In the genomic region with DNA sequence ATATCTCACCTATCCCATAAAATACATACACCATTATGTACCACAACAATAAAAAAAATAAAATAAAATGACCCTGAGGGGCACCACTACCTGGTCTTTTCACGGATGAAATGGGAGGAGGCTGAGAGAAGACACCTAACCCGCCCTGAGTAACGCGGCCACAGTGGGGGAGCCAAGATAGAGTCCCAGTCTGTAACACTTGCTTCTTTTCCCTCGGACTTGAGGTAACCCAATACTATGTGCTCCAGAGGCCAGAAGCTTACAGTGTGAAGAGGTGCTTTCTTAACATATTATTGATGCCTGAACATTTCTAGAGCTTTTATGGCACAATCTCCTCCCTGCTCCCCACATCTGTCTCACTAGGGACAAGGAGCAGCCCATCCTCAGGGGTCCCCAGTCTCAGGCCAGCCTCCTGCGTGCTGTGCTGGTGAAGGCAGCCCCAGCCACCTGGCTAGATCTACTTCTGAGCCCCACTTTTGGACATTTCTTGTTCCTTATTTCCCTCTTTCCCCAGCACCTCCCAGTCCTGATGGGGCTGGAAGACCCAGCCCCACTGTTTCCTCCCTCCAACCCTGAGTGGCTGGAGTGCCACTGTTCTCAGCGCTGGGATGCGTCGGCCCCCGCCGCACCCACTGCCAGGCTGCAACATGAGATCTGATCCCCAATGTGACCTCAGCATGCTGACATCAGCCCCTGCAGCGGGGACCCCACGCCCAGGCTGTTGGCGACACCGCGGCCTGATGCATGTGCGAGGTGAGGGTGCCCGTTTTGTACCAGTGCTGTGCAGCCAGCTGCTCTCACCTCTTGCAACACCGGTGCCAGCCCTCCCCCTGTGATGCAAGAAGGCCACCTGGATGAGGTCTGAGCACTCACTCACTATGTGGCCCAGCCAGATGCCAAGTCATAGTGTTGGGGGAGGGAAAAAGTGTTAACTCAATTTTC, we compare ENCODE assay signal across 20 cellular contexts.
DNase-seq lines count a peak whose midpoint lies in the region; ATAC-seq and TF ChIP-seq lines count a peak whose summit lies in the region.
"Had no signal": no experiment of that assay in that cellular context is flagged by ENCODE, and none has a peak within 500 bp of the region (broad histone marks: within the 10 kb centered on the region; RNA-seq: fewer than 3 reads in every experiment).

No MANE protein-coding gene starts in this region.

- H3K9me3 ChIP-seq in RWPE2 (ENCODE audit: severe bottlenecking), result no peaks in the 10 kb centered on the region
- H3K9me3 ChIP-seq in upper lobe of left lung, result no peaks in the 10 kb centered on the region
- H3K9me3 ChIP-seq: esophagus squamous epithelium, heart left ventricle had no signal

- no peak overlapping the region for H3K27ac Mint-ChIP-seq in endothelial cell (ENCODE audit: unreplicated experiment)
- H3K27ac Mint-ChIP-seq: CD8-positive, alpha-beta T cell; dendritic cell treated with granulocyte-macrophage colony-stimulating factor and Interleukin-4, amounts not matched to agents 40 ng/mL and 50 ng/mL, for 4 days; T-helper 17 cell had no signal

- peaks cover 4% of the 10 kb centered on the region for H3K27me3 Mint-ChIP-seq in endothelial cell (ENCODE audit: unreplicated experiment)
- H3K27me3 Mint-ChIP-seq: dendritic cell treated with granulocyte-macrophage colony-stimulating factor and Interleukin-4, amounts not matched to agents 40 ng/mL and 50 ng/mL, for 4 days; T-helper 17 cell had no signal

- H3K4me1 ChIP-seq in RWPE2 (ENCODE audit: insufficient read depth, poor library complexity, severe bottlenecking) (no peaks in the 10 kb centered on the region), upper lobe of left lung (peaks cover 0 to 4% (median 1%) of the 10 kb centered on the region in 4 donors)
- H3K4me1 ChIP-seq: esophagus squamous epithelium had no signal

- H3K36me3 Mint-ChIP-seq in endothelial cell (ENCODE audit: low read depth, unreplicated experiment), result no peaks in the 10 kb centered on the region
- H3K36me3 Mint-ChIP-seq: CD8-positive, alpha-beta T cell had no signal

- no peak for TF ChIP-seq CTCF in RWPE2 (IDR thresholded peaks at IDR 0.05; ENCODE audit: poor library complexity, severe bottlenecking)
- TF ChIP-seq CTCF in upper lobe of left lung (IDR thresholded peaks at IDR 0.05), result no peak
- no peak for TF ChIP-seq CTCF in endothelial cell (IDR thresholded peaks at IDR 0.05; ENCODE audit: unreplicated experiment)

- H3K27ac ChIP-seq in RWPE2 (ENCODE audit: poor library complexity, severe bottlenecking) (no peak overlapping the region), upper lobe of left lung (no peak overlapping the region)
- H3K27ac ChIP-seq: esophagus squamous epithelium, heart left ventricle had no signal

- no peaks in the 10 kb centered on the region for H3K36me3 ChIP-seq in RWPE2 (ENCODE audit: low read depth)
- no peaks in the 10 kb centered on the region for H3K36me3 ChIP-seq in upper lobe of left lung
- H3K36me3 ChIP-seq: esophagus squamous epithelium, heart left ventricle had no signal

- ATAC-seq in RWPE2 (ENCODE audit: low read depth) (0 out of 3 replicates have a peak, but pooled peaks have one; percentile 46), left lobe of liver (peak; percentile 81), upper lobe of left lung (ENCODE audit: low FRiP score in 2 of 2) (peak; percentile 25 to 37), HG03571 (IDR thresholded peaks at IDR 0.05; ENCODE audit: unreplicated experiment) (no peak)
- ATAC-seq: CD8-positive, alpha-beta T cell; heart left ventricle; Panc1; T-helper 17 cell had no signal

- H3K27me3 ChIP-seq in RWPE2 (ENCODE audit: insufficient read depth, poor library complexity, severe bottlenecking) (no peaks in the 10 kb centered on the region), upper lobe of left lung (no peaks in the 10 kb centered on the region)
- H3K27me3 ChIP-seq: heart left ventricle had no signal

- H3K4me3 ChIP-seq in RWPE2 (ENCODE audit: severe bottlenecking) (no peak overlapping the region), upper lobe of left lung (no peak overlapping the region)
- H3K4me3 ChIP-seq: esophagus squamous epithelium, heart left ventricle had no signal

- DNase-seq in NCI-H748 (lab: John Stamatoyannopoulos, UW; ENCODE audit: unreplicated experiment) (peak; percentile 43), NCI-H748 treated with DMSO at 0.1 percent for 48 hours (lab: John Stamatoyannopoulos, UW) (no peak), RWPE2 (ENCODE audit: low spot score) (peak; percentile 51), left lobe of liver (ENCODE audit: low spot score) (peak; percentile 59), upper lobe of left lung (peak; percentile 74 to 83), endothelial cell (ENCODE audit: low spot score) (no peak)
- DNase-seq in NK-92 treated with Interleukin-12 subunit alpha and Interleukin-12 subunit beta, amount 100 ng/mL, for 24 hours (lab: John Stamatoyannopoulos, UW), result no peak
- DNase-seq: ACHN; activated CD4-positive, CD25-positive, alpha-beta regulatory T cell treated with anti-CD3 and anti-CD28 coated beads, Interleukin-2, amount 50 U/mL, for 72 hours; activated CD8-positive, alpha-beta memory T cell treated with anti-CD3 and anti-CD28 coated beads, Interleukin-2, amount 50 U/mL, for 48 hours; activated naive CD4-positive, alpha-beta T cell treated with Interleukin-2 at 50 U/mL for 16 hours; CD8-positive, alpha-beta T cell; esophagus squamous epithelium; NCI-H446 treated with DMSO at 0.1 percent for 48 hours; stimulated activated CD4-positive, alpha-beta T cell treated with anti-CD3 and anti-CD28 coated beads, Interleukin-1b, Interleukin-23, amount 100 ng/mL, for 48 hours; T-helper 17 cell had no signal

- H3K9me3 Mint-ChIP-seq in endothelial cell (ENCODE audit: unreplicated experiment), result no peaks in the 10 kb centered on the region
- H3K9me3 Mint-ChIP-seq: CD8-positive, alpha-beta T cell; dendritic cell treated with granulocyte-macrophage colony-stimulating factor and Interleukin-4, amounts not matched to agents 40 ng/mL and 50 ng/mL, for 4 days had no signal

- H3K4me3 Mint-ChIP-seq in endothelial cell (ENCODE audit: unreplicated experiment), result no peak overlapping the region
- H3K4me3 Mint-ChIP-seq: CD8-positive, alpha-beta T cell; dendritic cell treated with granulocyte-macrophage colony-stimulating factor and Interleukin-4, amounts not matched to agents 40 ng/mL and 50 ng/mL, for 4 days; T-helper 17 cell had no signal

- TF ChIP-seq POLR2A in upper lobe of left lung (IDR thresholded peaks at IDR 0.05), result no peak

- 57 to 73% methylated on average over 17 to 18 of the region's 19 CpGs for whole genome bisulfite sequencing in upper lobe of left lung, 2 donors

- H3K4me1 Mint-ChIP-seq in endothelial cell (ENCODE audit: unreplicated experiment), result no peaks in the 10 kb centered on the region
- H3K4me1 Mint-ChIP-seq: T-helper 17 cell had no signal

- no peak for TF ChIP-seq EP300 in upper lobe of left lung (IDR thresholded peaks at IDR 0.05)

Comparison
In these comparisons a context has a peak if more than half of its experiments do, and no peak if none do; other contexts are left out.
1. DNase-seq: peak in NCI-H748 (single experiment), RWPE2 (single experiment), left lobe of liver (single experiment) and upper lobe of left lung (2 of 2); none in NCI-H748 treated with DMSO at 0.1 percent for 48 hours (single experiment), endothelial cell (single experiment) and NK-92 treated with Interleukin-12 subunit alpha and Interleukin-12 subunit beta, amount 100 ng/mL, for 24 hours (single experiment).